Comparison of ENCODE assay signal across 8 cellular contexts in genomic region chr10:100373298-100374136, GRCh38. TPM values are rescaled to one million over a fixed set of nuclear protein-coding genes. Genes with fewer than 3 reads are reported as not detected.
DNase-seq lines count a peak whose midpoint lies in the region; ATAC-seq and TF ChIP-seq lines count a peak whose summit lies in the region.

No MANE protein-coding gene starts in this region.

- H3K18ac ChIP-seq in IMR-90 (ENCODE audit: low read depth, low read length), result peak overlapping the region; percentile 98

- no peaks in the 10 kb centered on the region for H3K9me3 ChIP-seq in IMR-90 (ENCODE audit: control insufficient read depth, insufficient read depth, low read length)
- no peaks in the 10 kb centered on the region for H3K9me3 ChIP-seq in OCI-LY7 (ENCODE audit: low read length)
- H3K9me3 ChIP-seq in esophagus (ENCODE audit: control insufficient read depth in 2 of 2, insufficient read depth in 1 of 2, low read depth in 1 of 2, low read length in 1 of 2), result no peaks in the 10 kb centered on the region

- in situ Hi-C loops in IMR-90 (cut with MboI; ENCODE audit: low sequenced_read_pairs), result no loop called here

- H2BK20ac ChIP-seq in IMR-90 (ENCODE audit: low read depth, low read length), result peak overlapping the region; percentile 94

- peak overlapping the region; percentile 99 for H4K91ac ChIP-seq in IMR-90 (ENCODE audit: insufficient read depth, low read depth, low read length)

- H3K4me3 ChIP-seq in IMR-90 (ENCODE audit: insufficient read depth, low read depth, low read length), result peak overlapping the region; percentile 42
- peak overlapping the region; percentile 73 for H3K4me3 ChIP-seq in OCI-LY7 (ENCODE audit: low read depth, low read length, poor library complexity, severe bottlenecking)
- H3K4me3 ChIP-seq in esophagus (ENCODE audit: low read depth in 1 of 2, low read length in 2 of 2), result peak overlapping the region; percentile 49 to 80

- TF ChIP-seq CTCF in IMR-90 (conservative IDR thresholded peaks at IDR 0.05; ENCODE audit: low read depth, low read length) (no peak), OCI-LY7 (conservative IDR thresholded peaks at IDR 0.05; ENCODE audit: low read length) (no peak)

- H2AK9ac ChIP-seq in IMR-90 (replicated peaks; ENCODE audit: low read depth, low read length, poor library complexity), result peak overlapping the region; percentile 100

- peak overlapping the region; percentile 94 for H2BK120ac ChIP-seq in IMR-90 (ENCODE audit: low read depth, low read length)

- H3K9me1 ChIP-seq in IMR-90 (ENCODE audit: insufficient read depth, low read length), result peaks cover 13% of the 10 kb centered on the region; the same call in 1 of the 2 replicates

- H3K14ac ChIP-seq in IMR-90 (replicated peaks; ENCODE audit: low read depth, low read length), result peak overlapping the region; percentile 98

- dilution Hi-C loops in IMR-90 (cut with HindIII; ENCODE audit: low sequenced_read_pairs, unreplicated experiment), result no loop called here

- intact Hi-C loops in IMR-90 (cut with micrococcal nuclease), result loop anchor here (2.0 kb wide), 1 partner anchor 27 kb away; the partner anchor contains the start of gene SCD
- intact Hi-C loops in OCI-LY7 (cut with micrococcal nuclease; ENCODE audit: unreplicated experiment), result loop anchor here (5.0 to 10.0 kb wide), 3 partner anchors 36 to 361 kb away; partner anchors contain the start of gene ERLIN1

- H3K23ac ChIP-seq in IMR-90 (ENCODE audit: low read depth, low read length), result peak overlapping the region; percentile 96

- BruUV-seq in IMR-90 (replicated peaks; lab: Mats Ljungman, UMichigan), result TSS peak; percentile 87
- BruUV-seq in OCI-LY7 (replicated peaks; lab: Mats Ljungman, UMichigan), result TSS peak; percentile 98

- H3K27me3 ChIP-seq in IMR-90 (ENCODE audit: control insufficient read depth, insufficient read depth, low read length) (no peaks in the 10 kb centered on the region), esophagus (ENCODE audit: control insufficient read depth in 1 of 2, insufficient read depth in 2 of 2, low read length in 2 of 2) (no peaks in the 10 kb centered on the region)

- peak overlapping the region; percentile 77 to 99 for H4K8ac ChIP-seq in IMR-90 (ENCODE audit: low read depth in 2 of 2, low read length in 2 of 2)

- H3K4me2 ChIP-seq in IMR-90 (ENCODE audit: low read depth, low read length) (peak overlapping the region; percentile 91), OCI-LY7 (ENCODE audit: low read length) (peak overlapping the region; percentile 90)

- WGBS in IMR-90 (ENCODE audit: extremely low coverage in 2 of 2, insufficient read length in 1 of 2), 2 experiments, result 0% methylated on average over 6 of the region's 44 CpGs; no CpG with 5 or more reads in 1 of the 2 experiments
- WGBS in esophagus, 2 donors, result 0% methylated on average over 43 to 44 of the region's 44 CpGs

- H3K36me3 ChIP-seq in IMR-90 (ENCODE audit: control insufficient read depth, insufficient read depth, low read length) (no peaks in the 10 kb centered on the region), OCI-LY7 (ENCODE audit: insufficient read depth, low read length) (no peaks in the 10 kb centered on the region), esophagus (ENCODE audit: control insufficient read depth in 2 of 2, insufficient read depth in 2 of 2, low read length in 1 of 2) (no peaks in the 10 kb centered on the region)

- no peak for TF ChIP-seq RAD21 in IMR-90 (IDR thresholded peaks at IDR 0.05; ENCODE audit: low read length)

- peak overlapping the region; percentile 99 for H3K56ac ChIP-seq in IMR-90 (ENCODE audit: extremely low read depth, insufficient read depth, low read length)

- H3K79me1 ChIP-seq in IMR-90 (ENCODE audit: low read depth in 1 of 2, low read length in 2 of 2), result peaks cover 0 to 26% of the 10 kb centered on the region in 2 experiments; a peak in 2 of 4 replicates

- H3K4ac ChIP-seq in IMR-90 (ENCODE audit: low read depth, low read length), result peak overlapping the region; percentile 99

- H3K9ac ChIP-seq in IMR-90 (ENCODE audit: low read depth, low read length), result peak overlapping the region; percentile 94

- CTCF ChIA-PET in IMR-90 (lab: Yijun Ruan, JAX) (interaction anchor here (0.6 to 1.3 kb wide), 4 partner anchors 15 to 328 kb away, joined by 3 to 5 read pairs (median 3); partner anchors contain the start of gene HIF1AN), OCI-LY7 (lab: Charles Lee; ENCODE audit: unreplicated experiment) (interaction anchor here (1.0 to 1.1 kb wide), 3 partner anchors 25 to 27 kb away, joined by 3 to 4 read pairs (median 4); partner anchors contain the start of gene SCD)

- ATAC-seq in GM21576 (IDR thresholded peaks at IDR 0.05; ENCODE audit: unreplicated experiment) (peak; percentile 93), IMR-90 (ENCODE audit: low read depth) (peak; percentile 92)

- peak; percentile 86 for TF ChIP-seq POLR2A in IMR-90 (IDR thresholded peaks at IDR 0.05; ENCODE audit: low read depth, low read length)

- H2AFZ ChIP-seq in IMR-90 (replicated peaks; ENCODE audit: low read length, poor library complexity) (peak overlapping the region; percentile 95), OCI-LY7 (ENCODE audit: low read length) (peak overlapping the region; percentile 82)

- peaks cover 16% of the 10 kb centered on the region; the same call in 1 of the 2 replicates for H3K79me2 ChIP-seq in OCI-LY7 (ENCODE audit: insufficient read depth, low read depth, low read length)

- H2BK15ac ChIP-seq in IMR-90 (ENCODE audit: low read depth, low read length), result peak overlapping the region; percentile 99; the same call in 2 of the 3 replicates

- H4K20me1 ChIP-seq in IMR-90 (ENCODE audit: insufficient read depth, low read length) (0 out of 2 replicates have a peak, but pooled peaks cover 3% of the 10 kb centered on the region), OCI-LY7 (ENCODE audit: insufficient read depth, low read length) (no peaks in the 10 kb centered on the region)

- peak overlapping the region; percentile 98 for H4K5ac ChIP-seq in IMR-90 (ENCODE audit: low read depth, low read length)

- DNase-seq in DMS153 treated with DMSO at 0.1 percent for 48 hours (lab: John Stamatoyannopoulos, UW; ENCODE audit: unreplicated experiment) (peak; percentile 94), IMR-90 (peak; percentile 99), OCI-LY7 (ENCODE audit: low spot score) (peak; percentile 89), activated T-cell treated with anti-CD3 and anti-CD28 coated beads for 48 hours (ENCODE audit: low read depth) (peak; percentile 91), mucosa of gallbladder (ENCODE audit: low spot score) (peak; percentile 98)
- DNase-seq in stimulated activated CD8-positive, alpha-beta memory T cell treated with anti-CD3 and anti-CD28 coated beads, Interleukin-4, amount 100 ng/mL, for 24 hours (ENCODE audit: low read depth), result peak; percentile 85

- peak overlapping the region; percentile 98 for H2BK5ac ChIP-seq in IMR-90 (ENCODE audit: low read depth, low read length, poor library complexity, severe bottlenecking)

- H3K9me2 ChIP-seq in OCI-LY7 (ENCODE audit: insufficient read depth, low read length), result no peaks in the 10 kb centered on the region

- POLR2A ChIA-PET in IMR-90 (lab: Charles Lee; ENCODE audit: unreplicated experiment) (interaction anchor here (0.6 to 1.3 kb wide), 4 partner anchors 25 to 76 kb away, joined by 3 to 4 read pairs (median 3); partner anchors contain the start of gene SCD), OCI-LY7 (lab: Charles Lee) (interaction anchor here (0.7 to 3.6 kb wide), 8 partner anchors 10 to 45 kb away, joined by 3 to 88 read pairs (median 4); partner anchors contain the start of gene SCD)

- peak overlapping the region; percentile 94 for H2AK5ac ChIP-seq in IMR-90 (ENCODE audit: low read depth, low read length)

- peaks cover 19% of the 10 kb centered on the region for H3K4me1 ChIP-seq in IMR-90 (ENCODE audit: control insufficient read depth, insufficient read depth, low read length)
- peaks cover 58% of the 10 kb centered on the region for H3K4me1 ChIP-seq in OCI-LY7 (ENCODE audit: insufficient read depth, low read length, poor library complexity, severe bottlenecking)
- peaks cover 0 to 5% of the 10 kb centered on the region in 2 donors for H3K4me1 ChIP-seq in esophagus (ENCODE audit: control insufficient read depth in 2 of 2, insufficient read depth in 2 of 2, low read length in 1 of 2)

- peak overlapping the region; percentile 96 for H3K27ac ChIP-seq in IMR-90 (ENCODE audit: insufficient read depth, low read length)
- peak overlapping the region; percentile 71 for H3K27ac ChIP-seq in OCI-LY7 (ENCODE audit: low read depth, low read length, poor library complexity, severe bottlenecking)
- H3K27ac ChIP-seq in esophagus (ENCODE audit: low read depth in 2 of 2, low read length in 1 of 2), result peak overlapping the region; percentile 97 to 100

TF ChIP-seq in IMR-90, 13 proteins besides CTCF, POLR2A, EP300 and RAD21 (continues in another document):
- TF ChIP-seq MAFK (IDR thresholded peaks at IDR 0.05; ENCODE audit: low read depth, low read length) (peak; percentile 89), CHD1 (IDR thresholded peaks at IDR 0.05; ENCODE audit: low read depth, low read length) (peak; percentile 94), MAZ (IDR thresholded peaks at IDR 0.05; ENCODE audit: borderline replicate concordance, low read depth, low read length) (peak; percentile 62; the same call in 1 of the 2 replicates), BHLHE40 (IDR thresholded peaks at IDR 0.05; ENCODE audit: low read depth, low read length) (peak; percentile 99), FOS (IDR thresholded peaks at IDR 0.05; ENCODE audit: low read depth, low read length) (peak; percentile 84), MXI1 (IDR thresholded peaks at IDR 0.05; ENCODE audit: borderline replicate concordance, low read depth, low read length) (peak; percentile 34; the same call in 1 of the 2 replicates), NFE2L2 (IDR thresholded peaks at IDR 0.05; ENCODE audit: low read depth, low read length) (peak; percentile 72)

RNA-seq across cellular contexts. Expression of gene SCD, which starts 26.5 kb away (rescaled TPM):
- 49.2 and 50.7 TPM in 2 replicates for total RNA-seq in IMR-90 (2012; rRNA removed)
- 56.6 and 65.1 TPM in 2 replicates for polyA plus RNA-seq in IMR-90 (2012; rRNA removed)
- polyA plus RNA-seq in IMR-90 (2012; cell fraction: cytosol; rRNA removed), result 31.2 and 34.4 TPM in 2 replicates
- polyA plus RNA-seq in IMR-90 (2012; cell fraction: nucleus; rRNA removed; ENCODE audit: low replicate concordance), result 9.7 and 25.2 TPM in 2 replicates
- total RNA-seq in OCI-LY7 (2014; rRNA removed; shearing (Covaris generic)), result 66.1 and 76.8 TPM in 2 replicates
- total RNA-seq in OCI-LY7 (2022), result 291 and 327 TPM in 2 replicates
- polyA plus RNA-seq in esophagus, result 10 to 100 TPM; 57.6 to 73.1 TPM
- total RNA-seq in mucosa of gallbladder, result 97.0 TPM

RNA-seq across cellular contexts. Expression of gene PKD2L1, which starts 43.5 kb away (rescaled TPM):
- total RNA-seq in IMR-90 (2012; rRNA removed) (not detected in 2 replicates), OCI-LY7 (2022) (0.76 TPM in 1 of 2 replicates, not detected in the other), mucosa of gallbladder (not detected)
- polyA plus RNA-seq in IMR-90 (2012; rRNA removed) (not detected in 2 replicates), esophagus (not detected)
- not detected in 2 replicates for polyA plus RNA-seq in IMR-90 (2012; cell fraction: cytosol; rRNA removed)
- polyA plus RNA-seq in IMR-90 (2012; cell fraction: nucleus; rRNA removed; ENCODE audit: low replicate concordance), result not detected in 2 replicates
- not detected in 2 replicates for total RNA-seq in OCI-LY7 (2014; rRNA removed; shearing (Covaris generic))

Comparison
In these comparisons a context has a peak if more than half of its experiments do, and no peak if none do; other contexts are left out.
1. Peak in every context shown above with its lines: DNase-seq, ATAC-seq, H3K4me3 ChIP-seq and H3K27ac ChIP-seq.